17 cellular contexts compared by ENCODE assay signal in genomic region chr11:72006309-72007088, GRCh38. TPM values are rescaled to one million over a fixed set of nuclear protein-coding genes. Genes with fewer than 3 reads are reported as not detected.
DNase-seq lines count a peak whose midpoint lies in the region; ATAC-seq, FAIRE-seq and TF ChIP-seq lines count a peak whose summit lies in the region.
"Had no signal": no experiment of that assay in that cellular context is flagged by ENCODE, and none has a peak within 500 bp of the region (broad histone marks: within the 10 kb centered on the region; RNA-seq: fewer than 3 reads in every experiment).

No MANE protein-coding gene starts in this region.

- H3K4me3 ChIP-seq in GM12878 (no peak overlapping the region), prostate gland (no peak overlapping the region)
- H3K4me3 ChIP-seq: GM23248, SJSA1, tibial artery had no signal

- in situ Hi-C loops in GM12878 (cut with MboI) = no loop called here

- TF ChIP-seq RAD21 in GM12878 (IDR thresholded peaks at IDR 0.05; ENCODE audit: insufficient read depth, low read depth, low read length) = no peak

- DNase-seq in CD14-positive monocyte (ENCODE audit: low spot score) = peak; percentile 11
- no peak for DNase-seq in GM12891 (ENCODE audit: insufficient read length, low spot score)
- DNase-seq in GM12878 (ENCODE audit: low read depth, low spot score) = no peak
- DNase-seq in nephron progenitor cell = no peak
- no peak for DNase-seq in prostate gland (ENCODE audit: low spot score)
- DNase-seq in CD1c-positive myeloid dendritic cell (ENCODE audit: extremely low spot score) = no peak
- no peak for DNase-seq in NCI-H1694 treated with DMSO at 0.1 percent for 48 hours (lab: John Stamatoyannopoulos, UW)
- DNase-seq: activated T-cell treated with anti-CD3 and anti-CD28 coated beads, Interleukin-2, amount 50 U/mL, for 72 hours; effector CD8-positive, alpha-beta T cell; GM23248; left colon; NCI-H1436; NCI-H748 treated with DMSO at 0.1 percent for 48 hours; tibial artery; WERI-Rb-1 had no signal

- no peaks in the 10 kb centered on the region for H3K79me2 ChIP-seq in GM12878 (ENCODE audit: control insufficient read depth, insufficient read depth, low read length)

- H3K4me1 Mint-ChIP-seq in CD14-positive monocyte = no peaks in the 10 kb centered on the region
- peaks cover 6% of the 10 kb centered on the region for H3K4me1 Mint-ChIP-seq in nephron progenitor cell

- H3K27me3 Mint-ChIP-seq in CD14-positive monocyte (ENCODE audit: low read depth in 3 of 3) (no peaks in the 10 kb centered on the region), nephron progenitor cell (ENCODE audit: low read depth, poor library complexity) (no peaks in the 10 kb centered on the region)

- ATAC-seq in GM12878 = no peak
- ATAC-seq: activated T-cell treated with anti-CD3 and anti-CD28 coated beads, Interleukin-2, amount 50 U/mL, for 72 hours; left colon had no signal

- H3K36me3 Mint-ChIP-seq in CD14-positive monocyte (peaks cover 96 to 97% of the 10 kb centered on the region in 2 donors), nephron progenitor cell (ENCODE audit: low read depth) (peaks cover 47% of the 10 kb centered on the region)

- TF ChIP-seq CTCF in CD14-positive monocyte (IDR thresholded peaks at IDR 0.05) (no peak), GM12878 (IDR thresholded peaks at IDR 0.05 in 2 of 3, conservative IDR thresholded peaks at IDR 0.05 in 1 of 3; ENCODE audit: control insufficient read depth in 2 of 3, extremely low read depth in 1 of 3, insufficient read depth in 1 of 3, low read depth in 3 of 3, low read length in 3 of 3) (no peak), nephron progenitor cell (IDR thresholded peaks at IDR 0.05) (no peak), prostate gland (IDR thresholded peaks at IDR 0.05) (no peak)

- H3K9ac ChIP-seq in GM12878 (ENCODE audit: control insufficient read depth, insufficient read depth, low read length) = no peak overlapping the region
- H3K9ac ChIP-seq: GM23248 had no signal

- no peak overlapping the region for H2AFZ ChIP-seq in GM12878 (ENCODE audit: control insufficient read depth, low read depth, low read length)
- H2AFZ ChIP-seq: GM23248 had no signal

- no peak for TF ChIP-seq EP300 in GM12878 (IDR thresholded peaks at IDR 0.05; ENCODE audit: borderline replicate concordance in 1 of 2, control insufficient read depth in 1 of 2, low read depth in 2 of 2, low read length in 2 of 2)

- WGBS in GM12878 (ENCODE audit: insufficient coverage, insufficient replicate concordance, low lambda C conversion rate, missing lambda C conversion rate) = 98% methylated on average over 8 of the region's 8 CpGs
- WGBS in prostate gland = 77% methylated on average over 8 of the region's 8 CpGs

- TF ChIP-seq POLR2A in GM12891 (IDR thresholded peaks at IDR 0.05; ENCODE audit: low read depth, low read length) (0 out of 2 replicates have a peak, but pooled peaks have one; percentile 35), GM12878 (IDR thresholded peaks at IDR 0.05; ENCODE audit: low read depth, low read length) (0 out of 2 replicates have a peak, but pooled peaks have one; percentile 29), prostate gland (IDR thresholded peaks at IDR 0.05) (no peak)

- POLR2A ChIA-PET in GM12878 (lab: Charles Lee) = no interaction called here

- H3K9me3 ChIP-seq in GM12878 (replicated peaks; ENCODE audit: control insufficient read depth, insufficient read depth, low read length) = no peaks in the 10 kb centered on the region
- H3K9me3 ChIP-seq in prostate gland = no peaks in the 10 kb centered on the region
- H3K9me3 ChIP-seq: SJSA1, tibial artery had no signal

- H3K4me1 ChIP-seq in GM12878 (ENCODE audit: control insufficient read depth, insufficient read depth, low read length) = no peaks in the 10 kb centered on the region
- H3K4me1 ChIP-seq in prostate gland (replicated peaks) = no peaks in the 10 kb centered on the region
- H3K4me1 ChIP-seq: SJSA1 had no signal

- H3K27ac ChIP-seq in GM12878 (ENCODE audit: control insufficient read depth, insufficient read depth) (no peak overlapping the region), prostate gland (no peak overlapping the region)
- H3K27ac ChIP-seq: GM23248, SJSA1, tibial artery, WERI-Rb-1 had no signal

- no TSS peak for BruUV-seq in GM12878 (replicated peaks; lab: Mats Ljungman, UMichigan)

- no peak overlapping the region for H3K4me2 ChIP-seq in GM12878 (ENCODE audit: control insufficient read depth, insufficient read depth)

- H3K27ac Mint-ChIP-seq in CD14-positive monocyte (peak overlapping the region in 4 of 7 donors; percentile 41 to 79 (median 67)), nephron progenitor cell (peak overlapping the region; percentile 88)
- H3K27ac Mint-ChIP-seq: T-helper 1 cell treated with Interleukin-12 subunit alpha and Interleukin-12 subunit beta and Interleukin-4 antibody, amounts not matched to agents 30 μg/mL and 1 μg/mL, for 36 hours had no signal

- H3K27me3 ChIP-seq in GM12878 (replicated peaks in 1 of 2; ENCODE audit: control insufficient read depth in 2 of 2, insufficient read depth in 2 of 2, low read length in 1 of 2) = no peaks in the 10 kb centered on the region
- H3K27me3 ChIP-seq in prostate gland (replicated peaks; ENCODE audit: insufficient read depth) = no peaks in the 10 kb centered on the region
- H3K27me3 ChIP-seq: SJSA1, tibial artery had no signal

- SMC1A ChIA-PET in GM12878 (lab: Charles Lee; ENCODE audit: uncharacterized antibody, unreplicated experiment) = interaction anchor here (0.8 to 2.1 kb wide), 3 partner anchors 8 to 34 kb away, joined by 3 to 4 read pairs (median 4); no protein-coding TSS in a partner anchor

- H4K20me1 ChIP-seq in GM12878 (ENCODE audit: control insufficient read depth, insufficient read depth) = no peaks in the 10 kb centered on the region

- CTCF ChIA-PET in GM12878 (lab: Yijun Ruan, JAX) = no interaction called here

- peaks cover 44 to 72% of the 10 kb centered on the region in 2 experiments; a peak in 3 of 4 replicates for H3K36me3 ChIP-seq in GM12878 (ENCODE audit: control insufficient read depth in 2 of 2, insufficient read depth in 2 of 2, low read length in 1 of 2)
- H3K36me3 ChIP-seq in prostate gland = peaks cover 63 to 72% of the 10 kb centered on the region in 2 donors

- intact Hi-C loops in CD14-positive monocyte (cut with micrococcal nuclease) (no loop called here), GM12878 (cut with micrococcal nuclease; ENCODE audit: unreplicated experiment) (no loop called here), prostate gland (cut with DNase I) (no loop called here)

- FAIRE-seq in GM12891 (lab: Jason Lieb, UNC) (no peak), GM12878 (lab: Jason Lieb, UNC) (no peak)

- peaks cover 0 to 1% (median 0%) of the 10 kb centered on the region in 7 donors for H3K9me3 Mint-ChIP-seq in CD14-positive monocyte
- no peaks in the 10 kb centered on the region for H3K9me3 Mint-ChIP-seq in nephron progenitor cell
- H3K9me3 Mint-ChIP-seq: activated T-cell treated with anti-CD3 and anti-CD28 coated beads, Interleukin-2, amount 50 U/mL, for 72 hours; T-helper 1 cell treated with Interleukin-12 subunit alpha and Interleukin-12 subunit beta and Interleukin-4 antibody, amounts not matched to agents 30 μg/mL and 1 μg/mL, for 36 hours had no signal

- H3K4me3 Mint-ChIP-seq in CD14-positive monocyte (no peak overlapping the region), nephron progenitor cell (no peak overlapping the region)
- H3K4me3 Mint-ChIP-seq: activated T-cell treated with anti-CD3 and anti-CD28 coated beads, Interleukin-2, amount 50 U/mL, for 72 hours; T-helper 1 cell treated with Interleukin-12 subunit alpha and Interleukin-12 subunit beta and Interleukin-4 antibody, amounts not matched to agents 30 μg/mL and 1 μg/mL, for 36 hours had no signal

- RAD21 ChIA-PET in GM12878 (lab: Charles Lee; ENCODE audit: unreplicated experiment) = no interaction called here

TF ChIP-seq in GM12891, 5 proteins besides CTCF, POLR2A, EP300 and RAD21:
- TF ChIP-seq POU2F2 (IDR thresholded peaks at IDR 0.05; ENCODE audit: low read depth, low read length) (no peak), POLR2AphosphoS5 (IDR thresholded peaks at IDR 0.05; ENCODE audit: low read depth, low read length) (no peak), TAF1 (IDR thresholded peaks at IDR 0.05; ENCODE audit: low read depth, low read length) (no peak), PAX5 (IDR thresholded peaks at IDR 0.05; ENCODE audit: insufficient read depth, low read length, severe bottlenecking) (no peak), SPI1 (IDR thresholded peaks at IDR 0.05; ENCODE audit: low read depth, low read length) (no peak)

TF ChIP-seq in GM12878, 131 proteins besides CTCF, POLR2A, EP300 and RAD21 (continues in another document):
- TF ChIP-seq MYC (IDR thresholded peaks at IDR 0.05; ENCODE audit: insufficient read depth, insufficient read length, insufficient replicate concordance, low read length, severe bottlenecking) (no peak), POLR2AphosphoS2 (IDR thresholded peaks at IDR 0.05; ENCODE audit: low read depth, low read length) (0 out of 2 replicates have a peak, but pooled peaks have one; percentile 21), ZNF24 (IDR thresholded peaks at IDR 0.05) (no peak)

RNA-seq across cellular contexts. Expression of gene IL18BP, which starts 7.8 kb away (rescaled TPM):
- polyA plus RNA-seq in CD14-positive monocyte (1 to 10 TPM; 7.4 to 8.3 TPM), GM12878 (2011; rRNA removed) (9.2 and 11.8 TPM in 2 replicates), GM12878 (2014; fragmentation: Illumina TruSeq; extraction: Trizol) (13.7 and 15.9 TPM in 2 replicates), GM12878 (2014; fragmentation: Nextera tagmentation; extraction: Ambion mirVana) (1 to 10 TPM; 2.6 to 3.5 TPM), GM12878 (2014; rRNA removed) (18.1 and 23.4 TPM in 2 replicates), GM12878 (2016; fragmentation: Nextera tagmentation; extraction: Ambion mirVana) (10 to 100 TPM; 10.2 to 11.1 TPM)
- polyA plus RNA-seq in GM12891 (2012; ENCODE audit: low read depth, missing spikeins) = 8.5 TPM
- total RNA-seq in GM12878 (2013; cell fraction: nucleolus; rRNA removed) = 42.0 and 53.6 TPM in 2 replicates
- total RNA-seq in GM12878 (2014; rRNA removed) (4.9 and 5.5 TPM in 2 replicates), GM12878 (2014; rRNA removed; fragmentation: Illumina TruSeq; extraction: Trizol) (5.0 and 5.9 TPM in 2 replicates), GM12878 (2021) (16.3 and 19.0 TPM in 2 replicates), prostate gland (10 to 100 TPM in 1 of 2 donors, 1 to 10 TPM in 1; 3.1 to 13.9 TPM)
- 15.3 TPM for polyA plus RNA-seq in GM12878 (2011; ENCODE audit: low read depth)
- 6.1 and 7.4 TPM in 2 replicates for polyA plus RNA-seq in GM12878 (2011; cell fraction: cytosol; rRNA removed)
- 88.6 and 89.9 TPM in 2 replicates for polyA plus RNA-seq in GM12878 (2011; cell fraction: nucleus; rRNA removed)
- polyA plus RNA-seq in GM12878 (2012) = 14.2 and 16.9 TPM in 2 replicates
- 14.6 and 16.2 TPM in 2 replicates for polyA minus RNA-seq in GM12878 (2011; rRNA and poly(A)+ RNA removed)
- polyA minus RNA-seq in GM12878 (2011; cell fraction: cytosol; rRNA and poly(A)+ RNA removed) = 2.2 and 2.3 TPM in 2 replicates
- polyA minus RNA-seq in GM12878 (2011; cell fraction: nucleus; rRNA and poly(A)+ RNA removed) = 14.4 and 21.9 TPM in 2 replicates
